Comparison of ENCODE assay signal across 22 cellular contexts in genomic region chr5:73913971-73914370, GRCh38.
"Had no signal": no experiment of that assay in that cellular context is flagged by ENCODE, and none has a peak within 500 bp of the region (broad histone marks: within the 10 kb centered on the region; RNA-seq: fewer than 3 reads in every experiment).

No MANE protein-coding gene starts in this region.

- H3K4me1 ChIP-seq: Peyer's patch had no signal

- H3K4me2 ChIP-seq: PC-9 had no signal

- ATAC-seq: Right ventricle myocardium inferior, SK-N-SH treated with all-trans-retinoic acid at 6 μM for 48 hours had no signal

- DNase-seq: Kasumi-1, KG1, MV-4-11, NCI-H1048, NCI-H1105, NCI-H1436 treated with DMSO at 0.1 percent for 48 hours, NCI-H1694 treated with DMSO at 0.1 percent for 48 hours, NCI-H1930, NCI-H2081, NCI-H2107, NCI-H2227 treated with DMSO at 0.1 percent for 48 hours, NCI-H524, NCI-H526 treated with DMSO at 0.1 percent for 48 hours, NCI-H774, OCI-M1, PC-9, Peyer's patch, SHP77 treated with DMSO at 0.1 percent for 48 hours, SJCRH30, T-helper 1 cell had no signal

- H3K9me3 ChIP-seq: Peyer's patch, SJCRH30 had no signal

- H3K27me3 ChIP-seq: Peyer's patch, SJCRH30 had no signal

- H3K36me3 ChIP-seq: SJCRH30 had no signal

- H3K4me3 ChIP-seq: PC-9, Peyer's patch, SJCRH30 had no signal

- H2AFZ ChIP-seq: PC-9 had no signal

- H3K27ac ChIP-seq: PC-9, Peyer's patch, SJCRH30 had no signal
